ENCODE assay signal across 19 cellular contexts in genomic region chr1:209072481-209072880, GRCh38.
DNase-seq lines count a peak whose midpoint lies in the region; ATAC-seq and TF ChIP-seq lines count a peak whose summit lies in the region.
"Had no signal": no experiment of that assay in that cellular context is flagged by ENCODE, and none has a peak within 500 bp of the region (broad histone marks: within the 10 kb centered on the region; RNA-seq: fewer than 3 reads in every experiment).

No MANE protein-coding gene starts in this region.

- no peak for TF ChIP-seq POLR2A in breast epithelium (IDR thresholded peaks at IDR 0.05)

- no peak overlapping the region for H3K4me3 ChIP-seq in mammary epithelial cell (replicated peaks in 1 of 3; ENCODE audit: insufficient read depth in 1 of 3, low read depth in 2 of 3, low read length in 3 of 3)
- H3K4me3 ChIP-seq in breast epithelium: no peak overlapping the region
- H3K4me3 ChIP-seq in fibroblast of mammary gland (ENCODE audit: control insufficient read depth, low read depth, low read length): no peak overlapping the region
- H3K4me3 ChIP-seq in hepatocyte: no peak overlapping the region

- no peaks in the 10 kb centered on the region for H3K9me3 ChIP-seq in mammary epithelial cell (replicated peaks; ENCODE audit: insufficient read depth, low read length)
- H3K9me3 ChIP-seq in breast epithelium: no peaks in the 10 kb centered on the region
- no peaks in the 10 kb centered on the region for H3K9me3 ChIP-seq in hepatocyte (ENCODE audit: low read depth)

- ATAC-seq in GM19324 (IDR thresholded peaks at IDR 0.05; ENCODE audit: low FRiP score, unreplicated experiment) (no peak), HG02938 (IDR thresholded peaks at IDR 0.05; ENCODE audit: unreplicated experiment) (no peak)
- ATAC-seq: Panc1 had no signal

- TF ChIP-seq CTCF in mammary epithelial cell (conservative IDR thresholded peaks at IDR 0.05 in 1 of 2, IDR thresholded peaks at IDR 0.05 in 1 of 2; ENCODE audit: extremely low read depth in 1 of 2, insufficient read depth in 1 of 2, low read depth in 1 of 2, low read length in 2 of 2) (no peak), breast epithelium (IDR thresholded peaks at IDR 0.05) (no peak), fibroblast of mammary gland (conservative IDR thresholded peaks at IDR 0.05; ENCODE audit: control insufficient read depth, insufficient read depth, low read depth, low read length) (no peak), hepatocyte (IDR thresholded peaks at IDR 0.05; ENCODE audit: poor library complexity) (no peak)

- DNase-seq in mammary epithelial cell: peak; percentile 79
- DNase-seq in breast epithelium (ENCODE audit: low spot score in 2 of 2): no peak
- peak; percentile 77 for DNase-seq in RPMI7951 (ENCODE audit: low read depth)
- DNase-seq in fibroblast of mammary gland (ENCODE audit: low read depth): peak; percentile 1
- no peak for DNase-seq in anterior cingulate cortex (lab: John Stamatoyannopoulos, UW)
- DNase-seq in hepatocyte (ENCODE audit: low spot score): no peak
- DNase-seq: 8988T, COR-L47, DMS153, KG1, MM.1S, NCI-H187 treated with DMSO at 0.1 percent for 48 hours, NCI-H2171, NCI-H82, SHP77 had no signal

- no peak overlapping the region for H3K4me2 ChIP-seq in mammary epithelial cell (ENCODE audit: insufficient read depth, low read depth, low read length)
- no peak overlapping the region for H3K4me2 ChIP-seq in hepatocyte

- in situ Hi-C loops in mammary epithelial cell (cut with MboI; ENCODE audit: low sequenced_read_pairs in 2 of 2): no loop called here

- no peaks in the 10 kb centered on the region for H3K79me2 ChIP-seq in mammary epithelial cell (ENCODE audit: insufficient read depth, low read length)
- no peaks in the 10 kb centered on the region for H3K79me2 ChIP-seq in hepatocyte

- no peaks in the 10 kb centered on the region for H3K9me2 ChIP-seq in hepatocyte (replicated peaks; ENCODE audit: insufficient read depth)

- CTCF ChIA-PET in mammary epithelial cell (lab: Charles Lee; ENCODE audit: low non-redundant PET): no interaction called here

- no peaks in the 10 kb centered on the region for H3K36me3 ChIP-seq in mammary epithelial cell (ENCODE audit: insufficient read depth, low read length)
- H3K36me3 ChIP-seq in breast epithelium: no peaks in the 10 kb centered on the region
- no peaks in the 10 kb centered on the region for H3K36me3 ChIP-seq in hepatocyte (replicated peaks; ENCODE audit: insufficient read depth, low read depth)

- H3K27ac ChIP-seq in mammary epithelial cell (ENCODE audit: insufficient read depth, low read depth, low read length) (peak overlapping the region; percentile 39), breast epithelium (no peak overlapping the region), hepatocyte (no peak overlapping the region)
- H3K27ac ChIP-seq: C4-2B had no signal

- no peak overlapping the region for H3K9ac ChIP-seq in mammary epithelial cell (ENCODE audit: insufficient read depth, low read length)

- dilution Hi-C loops in mammary epithelial cell (cut with HindIII; ENCODE audit: low sequenced_read_pairs): no loop called here

- intact Hi-C loops in mammary epithelial cell (cut with micrococcal nuclease) (loop anchor here (10.0 kb wide), 1 partner anchor 282 kb away; no protein-coding TSS in a partner anchor), breast epithelium (cut with DNase I; ENCODE audit: low total_unique reads) (no loop called here)

- H2AFZ ChIP-seq in mammary epithelial cell (ENCODE audit: low read depth, low read length) (peak overlapping the region; percentile 37), hepatocyte (no peak overlapping the region)

- no TSS peak for BruUV-seq in mammary epithelial cell (replicated peaks; lab: Mats Ljungman, UMichigan)

- H4K20me1 ChIP-seq in mammary epithelial cell (ENCODE audit: insufficient read depth, low read length): no peaks in the 10 kb centered on the region
- H4K20me1 ChIP-seq in hepatocyte (ENCODE audit: insufficient read depth, poor library complexity, severe bottlenecking): no peaks in the 10 kb centered on the region

- H3K4me1 ChIP-seq in mammary epithelial cell (ENCODE audit: insufficient read depth, low read length): peaks cover 7% of the 10 kb centered on the region
- no peaks in the 10 kb centered on the region for H3K4me1 ChIP-seq in breast epithelium
- H3K4me1 ChIP-seq in hepatocyte (ENCODE audit: insufficient read depth): no peaks in the 10 kb centered on the region

- no peaks in the 10 kb centered on the region for H3K27me3 ChIP-seq in mammary epithelial cell (ENCODE audit: insufficient read depth, low read length)
- no peaks in the 10 kb centered on the region for H3K27me3 ChIP-seq in breast epithelium
- H3K27me3 ChIP-seq in hepatocyte: no peaks in the 10 kb centered on the region

Comparison
In these comparisons a context has a peak if more than half of its experiments do, and no peak if none do; other contexts are left out.
1. DNase-seq: peak in mammary epithelial cell (single experiment), RPMI7951 (single experiment) and fibroblast of mammary gland (single experiment); none in breast epithelium (0 of 2), anterior cingulate cortex (0 of 58) and hepatocyte (single experiment).